9 cellular contexts compared by ENCODE assay signal in genomic region chr5:155678371-155678770, GRCh38.
"Had no signal": no experiment of that assay in that cellular context is flagged by ENCODE, and none has a peak within 500 bp of the region (broad histone marks: within the 10 kb centered on the region; RNA-seq: fewer than 3 reads in every experiment).

No MANE protein-coding gene starts in this region.

- H2AFZ ChIP-seq: GM23248, GM23338 had no signal

- H3K4me1 ChIP-seq: HAP-1 had no signal

- H3K9me3 ChIP-seq: HAP-1 had no signal

- H3K36me3 ChIP-seq: HAP-1 had no signal

- H3K9ac ChIP-seq: GM23248 had no signal

- ATAC-seq: GM23338, HCT116 had no signal

- H3K27ac ChIP-seq: GM23248 had no signal

- H3K4me2 ChIP-seq: GM23338 had no signal

- DNase-seq: GM23248, GOT3, H7, H9, HCEC 1CT, HFFc6 had no signal

- H3K4me3 ChIP-seq: GM23248, GM23338, HAP-1 had no signal
